ENCODE assay signal across 23 cellular contexts in the genomic region with DNA sequence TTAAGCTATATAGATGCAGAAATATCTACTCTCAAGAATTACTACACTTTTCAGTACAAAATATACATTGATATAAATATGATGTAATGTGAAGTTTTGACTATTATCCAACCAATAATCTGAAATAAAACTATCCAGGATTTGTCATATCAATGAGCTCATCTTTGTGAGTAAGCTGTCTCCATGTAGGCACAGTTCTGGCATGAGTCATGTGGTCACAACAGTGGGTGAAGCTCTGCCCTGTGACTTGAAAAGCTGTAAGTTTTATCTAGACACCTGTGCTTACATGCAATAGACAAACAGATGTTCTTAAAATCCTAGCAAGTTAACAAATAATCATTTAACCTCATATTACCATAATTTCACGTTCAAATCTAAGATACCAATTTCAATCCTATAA.
DNase-seq lines count a peak whose midpoint lies in the region; FAIRE-seq and TF ChIP-seq lines count a peak whose summit lies in the region.
"Had no signal": no experiment of that assay in that cellular context is flagged by ENCODE, and none has a peak within 500 bp of the region (broad histone marks: within the 10 kb centered on the region; RNA-seq: fewer than 3 reads in every experiment).

No MANE protein-coding gene starts in this region.

- no peaks in the 10 kb centered on the region for H3K4me1 Mint-ChIP-seq in MCF 10A (ENCODE audit: insufficient read depth, unreplicated experiment)
- no peaks in the 10 kb centered on the region for H3K4me1 Mint-ChIP-seq in activated CD4-positive, alpha-beta memory T cell treated with anti-CD3 and anti-CD28 coated beads, Interleukin-2, amount 10 ng/mL, durations not matched to agents 7 days and 5 days
- H3K4me1 Mint-ChIP-seq: CD4-positive, CD25-positive, alpha-beta regulatory T cell had no signal

- H3K27ac ChIP-seq in breast epithelium = no peak overlapping the region
- H3K27ac ChIP-seq: BLaER1, HL-60 had no signal

- no peak for FAIRE-seq in RCC 7860 (lab: Jason Lieb, UNC)
- no peak for FAIRE-seq in bronchial epithelial cell (lab: Jason Lieb, UNC)
- FAIRE-seq: G401.6, HTR-8/SVneo had no signal

- DNase-seq in MCF 10A (ENCODE audit: unreplicated experiment) = peak; percentile 41
- DNase-seq in breast epithelium (ENCODE audit: low spot score in 2 of 2) = no peak
- DNase-seq in RCC 7860 (ENCODE audit: low spot score) = peak; percentile 17
- DNase-seq in bronchial epithelial cell (ENCODE audit: low read depth) = peak; percentile 16
- DNase-seq in stimulated activated CD4-positive, alpha-beta T cell treated with anti-CD3 and anti-CD28 coated beads, Interleukin-15, amount 100 ng/mL, for 24 hours = no peak
- DNase-seq in activated CD4-positive, alpha-beta memory T cell treated with anti-CD3 and anti-CD28 coated beads, Interleukin-2, amount 10 ng/mL, durations not matched to agents 7 days and 5 days = no peak
- no peak for DNase-seq in ureter (ENCODE audit: low spot score)
- no peak for DNase-seq in effector CD4-positive, alpha-beta T cell
- DNase-seq: CD4-positive, CD25-positive, alpha-beta regulatory T cell; DMS153; H7; KBM-7; MM.1S; NCI-H2029 treated with DMSO at 0.1 percent for 48 hours; NCI-H446 treated with DMSO at 0.1 percent for 48 hours; NCI-H526; NCI-H82; NK-92 treated with Interleukin-12 subunit alpha and Interleukin-12 subunit beta, amount 100 ng/mL, for 24 hours; SHP77 treated with DMSO at 0.1 percent for 48 hours had no signal

- H3K9me3 ChIP-seq in breast epithelium = no peaks in the 10 kb centered on the region
- H3K9me3 ChIP-seq: BLaER1 had no signal

- no peaks in the 10 kb centered on the region for H3K36me3 Mint-ChIP-seq in MCF 10A (ENCODE audit: insufficient read depth, unreplicated experiment)
- H3K36me3 Mint-ChIP-seq in activated CD4-positive, alpha-beta memory T cell treated with anti-CD3 and anti-CD28 coated beads, Interleukin-2, amount 10 ng/mL, durations not matched to agents 7 days and 5 days (ENCODE audit: low read depth) = no peaks in the 10 kb centered on the region
- H3K36me3 Mint-ChIP-seq: CD4-positive, CD25-positive, alpha-beta regulatory T cell had no signal

- no peaks in the 10 kb centered on the region for H3K9me3 Mint-ChIP-seq in MCF 10A (ENCODE audit: unreplicated experiment)
- no peaks in the 10 kb centered on the region for H3K9me3 Mint-ChIP-seq in activated CD4-positive, alpha-beta memory T cell treated with anti-CD3 and anti-CD28 coated beads, Interleukin-2, amount 10 ng/mL, durations not matched to agents 7 days and 5 days

- H3K27me3 Mint-ChIP-seq in MCF 10A (ENCODE audit: insufficient read depth, unreplicated experiment) = no peaks in the 10 kb centered on the region
- H3K27me3 Mint-ChIP-seq in activated CD4-positive, alpha-beta memory T cell treated with anti-CD3 and anti-CD28 coated beads, Interleukin-2, amount 10 ng/mL, durations not matched to agents 7 days and 5 days = no peaks in the 10 kb centered on the region
- H3K27me3 Mint-ChIP-seq: CD4-positive, CD25-positive, alpha-beta regulatory T cell had no signal

- TF ChIP-seq CTCF in MCF 10A (IDR thresholded peaks at IDR 0.05; ENCODE audit: unreplicated experiment) = no peak
- TF ChIP-seq CTCF in breast epithelium (IDR thresholded peaks at IDR 0.05) = no peak
- TF ChIP-seq CTCF in bronchial epithelial cell (IDR thresholded peaks at IDR 0.05; ENCODE audit: insufficient read depth, low read length, severe bottlenecking) = no peak

- H3K4me3 ChIP-seq in breast epithelium (no peak overlapping the region), bronchial epithelial cell (ENCODE audit: low read depth, low read length) (no peak overlapping the region)
- H3K4me3 ChIP-seq: BLaER1 had no signal

- H3K4me1 ChIP-seq in breast epithelium = no peaks in the 10 kb centered on the region
- H3K4me1 ChIP-seq: BLaER1 had no signal

- no peak for TF ChIP-seq POLR2A in breast epithelium (IDR thresholded peaks at IDR 0.05)

- H3K27ac Mint-ChIP-seq in MCF 10A (ENCODE audit: low read depth, unreplicated experiment) = no peak overlapping the region
- no peak overlapping the region for H3K27ac Mint-ChIP-seq in activated CD4-positive, alpha-beta memory T cell treated with anti-CD3 and anti-CD28 coated beads, Interleukin-2, amount 10 ng/mL, durations not matched to agents 7 days and 5 days
- H3K27ac Mint-ChIP-seq: CD4-positive, CD25-positive, alpha-beta regulatory T cell had no signal

- BruUV-seq in MCF 10A (replicated peaks; lab: Mats Ljungman, UMichigan) = no TSS peak

- H3K36me3 ChIP-seq in breast epithelium = no peaks in the 10 kb centered on the region
- no peaks in the 10 kb centered on the region for H3K36me3 ChIP-seq in bronchial epithelial cell (ENCODE audit: control insufficient read depth, insufficient read depth, low read length)
- H3K36me3 ChIP-seq: BLaER1 had no signal

- intact Hi-C loops in MCF 10A (cut with micrococcal nuclease) = no loop called here
- intact Hi-C loops in breast epithelium (cut with DNase I; ENCODE audit: low total_unique reads) = no loop called here

- POLR2A ChIA-PET in MCF 10A (lab: Yijun Ruan, JAX) = no interaction called here
- POLR2A ChIA-PET in activated CD4-positive, alpha-beta memory T cell treated with anti-CD3 and anti-CD28 coated beads, Interleukin-2, amount 10 ng/mL, durations not matched to agents 7 days and 5 days (lab: Charles Lee) = no interaction called here

- CTCF ChIA-PET in MCF 10A (lab: Yijun Ruan, JAX) = interaction anchor here (0.5 to 0.7 kb wide), 3 partner anchors 188 to 477 kb away, joined by 3 read pairs; no protein-coding TSS in a partner anchor
- CTCF ChIA-PET in activated CD4-positive, alpha-beta memory T cell treated with anti-CD3 and anti-CD28 coated beads, Interleukin-2, amount 10 ng/mL, durations not matched to agents 7 days and 5 days (lab: Charles Lee) = no interaction called here

- no peak overlapping the region for H3K4me3 Mint-ChIP-seq in MCF 10A (ENCODE audit: unreplicated experiment)
- no peak overlapping the region for H3K4me3 Mint-ChIP-seq in activated CD4-positive, alpha-beta memory T cell treated with anti-CD3 and anti-CD28 coated beads, Interleukin-2, amount 10 ng/mL, durations not matched to agents 7 days and 5 days
- H3K4me3 Mint-ChIP-seq: CD4-positive, CD25-positive, alpha-beta regulatory T cell had no signal

- H3K27me3 ChIP-seq in breast epithelium = no peaks in the 10 kb centered on the region
- no peaks in the 10 kb centered on the region for H3K27me3 ChIP-seq in bronchial epithelial cell (ENCODE audit: control insufficient read depth, insufficient read depth, low read length)
- H3K27me3 ChIP-seq: BLaER1 had no signal

Comparison
In these comparisons a context has a peak if more than half of its experiments do, and no peak if none do; other contexts are left out.
1. DNase-seq: peak in MCF 10A (single experiment), RCC 7860 (single experiment) and bronchial epithelial cell (single experiment); none in breast epithelium (0 of 2), stimulated activated CD4-positive, alpha-beta T cell treated with anti-CD3 and anti-CD28 coated beads, Interleukin-15, amount 100 ng/mL, for 24 hours (single experiment), activated CD4-positive, alpha-beta memory T cell treated with anti-CD3 and anti-CD28 coated beads, Interleukin-2, amount 10 ng/mL, durations not matched to agents 7 days and 5 days (single experiment), ureter (single experiment) and effector CD4-positive, alpha-beta T cell (single experiment).